ENCODE assay signal across 9 cellular contexts in the genomic region with DNA sequence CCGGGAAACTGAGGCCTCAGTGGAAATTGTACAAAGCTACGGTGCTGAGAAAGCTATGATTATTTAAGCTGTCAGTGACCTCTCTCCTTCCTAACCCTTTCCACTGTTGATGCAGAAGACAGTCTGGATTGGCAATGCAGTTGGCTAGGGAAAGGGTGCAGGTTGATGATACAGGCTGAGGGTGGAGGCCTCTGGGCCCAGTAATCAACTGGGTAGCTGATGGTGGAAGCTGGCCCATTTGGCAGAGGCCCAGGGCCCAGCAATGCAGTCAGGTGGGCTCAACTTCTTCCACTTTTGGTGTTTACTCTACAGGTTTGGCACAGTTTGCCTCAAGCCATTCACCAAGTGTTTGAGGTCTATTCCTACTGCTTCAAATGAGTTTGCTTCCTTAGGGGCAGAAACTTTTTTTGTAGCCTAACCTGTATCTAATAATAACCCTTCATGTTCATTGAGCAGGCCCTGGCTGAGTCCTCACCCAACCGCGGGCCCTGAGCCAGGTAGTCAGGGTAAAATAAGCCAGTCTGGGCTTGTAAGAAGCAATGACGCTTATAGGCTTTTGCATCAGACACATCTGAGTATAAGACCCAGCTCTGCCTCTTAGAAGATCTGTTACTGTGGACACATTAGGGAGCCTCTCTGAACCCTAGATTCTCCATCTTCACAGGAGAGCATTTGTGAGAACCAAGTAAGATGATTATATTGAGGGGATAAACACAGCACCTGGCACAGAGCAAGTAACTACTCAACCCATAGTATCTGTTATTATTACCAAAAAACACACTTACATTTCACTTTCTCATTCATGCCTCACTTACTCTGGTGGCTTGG. TPM values are rescaled to one million over a fixed set of nuclear protein-coding genes. Genes with fewer than 3 reads are reported as not detected.
DNase-seq lines count a peak whose midpoint lies in the region; ATAC-seq and TF ChIP-seq lines count a peak whose summit lies in the region.
"Had no signal": no experiment of that assay in that cellular context is flagged by ENCODE, and none has a peak within 500 bp of the region (broad histone marks: within the 10 kb centered on the region; RNA-seq: fewer than 3 reads in every experiment).

No MANE protein-coding gene starts in this region.

- peaks cover 90% of the 10 kb centered on the region for H3K4me1 Mint-ChIP-seq in stimulated activated memory B cell treated with anti-CD40 and anti-IgM and Interleukin-4, amounts not matched to agents 10 μg/mL and 1 μg/mL and 100 μg/mL, for 72 hours
- peaks cover 22% of the 10 kb centered on the region for H3K4me1 Mint-ChIP-seq in nephron progenitor cell

- TF ChIP-seq CTCF in Peyer's patch (IDR thresholded peaks at IDR 0.05) = no peak
- TF ChIP-seq CTCF in esophagus squamous epithelium (IDR thresholded peaks at IDR 0.05) = no peak
- no peak for TF ChIP-seq CTCF in nephron progenitor cell (IDR thresholded peaks at IDR 0.05)

- peak overlapping the region; percentile 33 for H3K27ac Mint-ChIP-seq in stimulated activated memory B cell treated with anti-CD40 and anti-IgM and Interleukin-4, amounts not matched to agents 10 μg/mL and 1 μg/mL and 100 μg/mL, for 72 hours
- no peak overlapping the region for H3K27ac Mint-ChIP-seq in nephron progenitor cell

- peak overlapping the region; percentile 23 for H3K4me3 Mint-ChIP-seq in stimulated activated memory B cell treated with anti-CD40 and anti-IgM and Interleukin-4, amounts not matched to agents 10 μg/mL and 1 μg/mL and 100 μg/mL, for 72 hours
- H3K4me3 Mint-ChIP-seq in nephron progenitor cell = no peak overlapping the region

- no peaks in the 10 kb centered on the region for H3K9me2 ChIP-seq in Karpas-422 (replicated peaks; ENCODE audit: insufficient read depth, low read length)

- H3K4me2 ChIP-seq in Karpas-422 (ENCODE audit: low read depth, low read length, poor library complexity, severe bottlenecking) = no peak overlapping the region

- intact Hi-C loops in esophagus squamous epithelium (cut with DNase I) = no loop called here

- peaks cover 83% of the 10 kb centered on the region for H3K36me3 Mint-ChIP-seq in stimulated activated memory B cell treated with anti-CD40 and anti-IgM and Interleukin-4, amounts not matched to agents 10 μg/mL and 1 μg/mL and 100 μg/mL, for 72 hours
- H3K36me3 Mint-ChIP-seq in nephron progenitor cell (ENCODE audit: low read depth) = peaks cover 51% of the 10 kb centered on the region

- H3K27me3 ChIP-seq in Peyer's patch (no peaks in the 10 kb centered on the region), esophagus squamous epithelium (no peaks in the 10 kb centered on the region), Karpas-422 (ENCODE audit: low read length) (no peaks in the 10 kb centered on the region)

- H3K36me3 ChIP-seq in Peyer's patch (peaks cover 0 to 30% (median 3%) of the 10 kb centered on the region in 3 donors), esophagus squamous epithelium (peaks cover 0 to 52% (median 10%) of the 10 kb centered on the region in 3 donors), Karpas-422 (ENCODE audit: insufficient read depth, low read length) (peaks cover 23% of the 10 kb centered on the region; the same call in 1 of the 2 replicates)

- H3K9me3 ChIP-seq in Peyer's patch (no peaks in the 10 kb centered on the region), esophagus squamous epithelium (no peaks in the 10 kb centered on the region), Karpas-422 (ENCODE audit: low read length) (no peaks in the 10 kb centered on the region)

- ATAC-seq in stimulated activated memory B cell treated with anti-CD40 and anti-IgM and Interleukin-4, amounts not matched to agents 10 μg/mL and 1 μg/mL and 100 μg/mL, for 72 hours = no peak

- H3K4me1 ChIP-seq in Peyer's patch (peaks cover 0 to 84% (median 12%) of the 10 kb centered on the region in 4 donors), esophagus squamous epithelium (peaks cover 68 to 99% (median 73%) of the 10 kb centered on the region in 3 donors), Karpas-422 (ENCODE audit: low read length) (peaks cover 36% of the 10 kb centered on the region)

- no peaks in the 10 kb centered on the region for H3K9me3 Mint-ChIP-seq in stimulated activated memory B cell treated with anti-CD40 and anti-IgM and Interleukin-4, amounts not matched to agents 10 μg/mL and 1 μg/mL and 100 μg/mL, for 72 hours
- H3K9me3 Mint-ChIP-seq in nephron progenitor cell = no peaks in the 10 kb centered on the region

- no peak overlapping the region for H3K4me3 ChIP-seq in Peyer's patch
- H3K4me3 ChIP-seq in esophagus squamous epithelium = no peak overlapping the region
- H3K4me3 ChIP-seq in Karpas-422 (ENCODE audit: low read length) = no peak overlapping the region

- TF ChIP-seq POLR2A in Peyer's patch (IDR thresholded peaks at IDR 0.05) (no peak), esophagus squamous epithelium (IDR thresholded peaks at IDR 0.05) (peak in 1 of 4 donors; percentile 35)

- 46 to 48% methylated on average over 5 of the region's 5 CpGs for WGBS in esophagus squamous epithelium, 2 donors

- no peak overlapping the region for H2AFZ ChIP-seq in Karpas-422 (ENCODE audit: low read length)

- DNase-seq in HUDEP-2 (lab: John Stamatoyannopoulos, UW; ENCODE audit: unreplicated experiment in 76 of 76) (peak in 41 of 76 experiments; percentile 10 to 69 (median 30)), Peyer's patch (no peak), esophagus squamous epithelium (lab: John Stamatoyannopoulos, UW) (no peak), NCI-H128 (lab: John Stamatoyannopoulos, UW; ENCODE audit: unreplicated experiment) (no peak), Karpas-422 (no peak), nephron progenitor cell (no peak)
- no peak for DNase-seq in effector CD4-positive, alpha-beta T cell
- DNase-seq: activated CD8-positive, alpha-beta memory T cell treated with anti-CD3 and anti-CD28 coated beads for 24 hours had no signal

- H3K27me3 Mint-ChIP-seq in stimulated activated memory B cell treated with anti-CD40 and anti-IgM and Interleukin-4, amounts not matched to agents 10 μg/mL and 1 μg/mL and 100 μg/mL, for 72 hours = no peaks in the 10 kb centered on the region
- no peaks in the 10 kb centered on the region for H3K27me3 Mint-ChIP-seq in nephron progenitor cell (ENCODE audit: low read depth, poor library complexity)

- H3K9ac ChIP-seq in Karpas-422 (ENCODE audit: low read length) = no peak overlapping the region

- H4K20me1 ChIP-seq in Karpas-422 (ENCODE audit: insufficient read depth, low read depth, low read length) = no peaks in the 10 kb centered on the region

- H3K79me2 ChIP-seq in Karpas-422 (ENCODE audit: low read length) = peaks cover 93% of the 10 kb centered on the region

- peak overlapping the region in 3 of 4 donors; percentile 22 to 89 (median 82) for H3K27ac ChIP-seq in Peyer's patch
- H3K27ac ChIP-seq in esophagus squamous epithelium = peak overlapping the region; percentile 81 to 98 (median 96)
- H3K27ac ChIP-seq in Karpas-422 (ENCODE audit: low read length) = no peak overlapping the region

RNA-seq across cellular contexts. Expression of a gene that starts 12.0 kb away (rescaled TPM):
- 100 to 1,000 TPM in 3 of 4 donors, 10 to 100 TPM in 1; 85.0 to 185 (median 144) TPM for total RNA-seq in Peyer's patch
- total RNA-seq in esophagus squamous epithelium = 100 to 1,000 TPM in 1 of 4 donors, 10 to 100 TPM in 3; 65.4 to 105 (median 90.1) TPM
- total RNA-seq in Karpas-422 (2014; rRNA removed; shearing (Covaris generic); ENCODE audit: low replicate concordance) = 41.0 and 56.1 TPM in 2 replicates

RNA-seq across cellular contexts. Expression of a gene that starts 28.5 kb away (rescaled TPM):
- total RNA-seq in Peyer's patch (10 to 100 TPM in 1 of 4 donors, 1 to 10 TPM in 3; 4.4 to 26.4 (median 9.3) TPM), esophagus squamous epithelium (10 to 100 TPM; 11.4 to 47.1 (median 18.2) TPM)
- total RNA-seq in Karpas-422 (2014; rRNA removed; shearing (Covaris generic); ENCODE audit: low replicate concordance) = 54.0 and 55.5 TPM in 2 replicates

Comparison
In these comparisons a context has a peak if more than half of its experiments do, and no peak if none do; other contexts are left out.
1. DNase-seq: peak in HUDEP-2 (41 of 76); none in Peyer's patch (0 of 3), esophagus squamous epithelium (single experiment), NCI-H128 (single experiment), Karpas-422 (single experiment), effector CD4-positive, alpha-beta T cell (single experiment) and nephron progenitor cell (single experiment).